16 cellular contexts compared by ENCODE assay signal in the genomic region with DNA sequence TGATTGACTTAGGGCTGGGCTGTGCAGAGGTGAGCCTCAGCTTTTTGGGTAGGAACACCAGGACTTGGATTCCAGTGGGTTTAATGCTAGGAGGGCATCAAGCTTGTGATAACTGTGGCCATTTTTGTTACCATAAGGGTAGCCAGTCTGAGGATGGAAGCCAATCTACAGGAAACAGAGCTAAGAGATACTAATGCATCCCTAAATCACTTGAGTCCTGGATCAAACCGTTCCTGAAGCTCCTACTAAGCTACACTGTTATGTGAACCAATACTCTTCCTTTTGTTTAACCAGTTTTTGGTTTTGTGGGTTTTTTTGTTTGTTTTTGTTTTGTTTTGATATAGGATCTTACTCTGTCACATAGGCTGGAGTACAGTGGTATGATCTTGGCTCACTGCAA. TPM values are rescaled to one million over a fixed set of nuclear protein-coding genes. Genes with fewer than 3 reads are reported as not detected.
DNase-seq lines count a peak whose midpoint lies in the region; ATAC-seq and TF ChIP-seq lines count a peak whose summit lies in the region.
"Had no signal": no experiment of that assay in that cellular context is flagged by ENCODE, and none has a peak within 500 bp of the region (broad histone marks: within the 10 kb centered on the region; RNA-seq: fewer than 3 reads in every experiment).

No MANE protein-coding gene starts in this region.

- ATAC-seq in activated B cell treated with CpG ODN at 0.5 μM for 24 hours (ENCODE audit: low read depth): no peak
- ATAC-seq in stimulated activated memory B cell treated with anti-CD40 and anti-IgM and Interleukin-4, amounts not matched to agents 10 μg/mL and 1 μg/mL and 100 μg/mL, for 72 hours: no peak
- ATAC-seq in HG03378 (IDR thresholded peaks at IDR 0.05; ENCODE audit: unreplicated experiment): no peak
- ATAC-seq in GM18870 (IDR thresholded peaks at IDR 0.05; ENCODE audit: unreplicated experiment): no peak
- ATAC-seq: A549 had no signal

- intact Hi-C loops in OCI-LY7 (cut with micrococcal nuclease; ENCODE audit: unreplicated experiment): no loop called here
- intact Hi-C loops in activated B cell treated with CpG ODN at 0.5 μM for 24 hours (cut with micrococcal nuclease): no loop called here
- intact Hi-C loops in activated T-helper 1 cell treated with anti-CD3 and anti-CD28 coated beads, Interleukin-12 subunit alpha, Interleukin-12 subunit beta, Interleukin-2, Interleukin-4 antibody, amounts not matched to agents 30 ng/mL and 10 ng/mL and 1 ng/mL, durations not matched to agents 14 hours and 24 hours and 36 hours (cut with micrococcal nuclease): no loop called here

- BruUV-seq in OCI-LY7 (replicated peaks; lab: Mats Ljungman, UMichigan): no TSS peak

- no peaks in the 10 kb centered on the region for H3K9me3 ChIP-seq in DOHH2 (ENCODE audit: control insufficient read depth, insufficient read depth, low read length)
- no peaks in the 10 kb centered on the region for H3K9me3 ChIP-seq in OCI-LY7 (ENCODE audit: low read length)
- H3K9me3 ChIP-seq: A549, BE2C, Caco-2 had no signal

- CTCF ChIA-PET in OCI-LY7 (lab: Charles Lee; ENCODE audit: unreplicated experiment) (interaction anchor here (0.6 kb wide), 1 partner anchor 23 kb away, joined by 3 read pairs; no protein-coding TSS in a partner anchor), activated B cell treated with CpG ODN at 0.5 μM for 24 hours (lab: Charles Lee) (no interaction called here)

- H3K27me3 ChIP-seq in DOHH2 (ENCODE audit: control insufficient read depth, low read length): no peaks in the 10 kb centered on the region
- H3K27me3 ChIP-seq: BE2C had no signal

- H2AFZ ChIP-seq in OCI-LY7 (ENCODE audit: low read length): no peak overlapping the region
- H2AFZ ChIP-seq: GM23248 had no signal

- H3K4me1 ChIP-seq in DOHH2 (ENCODE audit: control insufficient read depth, low read length) (peaks cover 48% of the 10 kb centered on the region), OCI-LY7 (ENCODE audit: insufficient read depth, low read length, poor library complexity, severe bottlenecking) (peaks cover 33% of the 10 kb centered on the region)
- H3K4me1 ChIP-seq: BE2C had no signal

- no peaks in the 10 kb centered on the region for H3K9me3 Mint-ChIP-seq in activated B cell treated with CpG ODN at 0.5 μM for 24 hours
- H3K9me3 Mint-ChIP-seq in stimulated activated memory B cell treated with anti-CD40 and anti-IgM and Interleukin-4, amounts not matched to agents 10 μg/mL and 1 μg/mL and 100 μg/mL, for 72 hours: no peaks in the 10 kb centered on the region
- no peaks in the 10 kb centered on the region for H3K9me3 Mint-ChIP-seq in activated T-helper 1 cell treated with anti-CD3 and anti-CD28 coated beads, Interleukin-12 subunit alpha, Interleukin-12 subunit beta, Interleukin-2, Interleukin-4 antibody, amounts not matched to agents 30 ng/mL and 10 ng/mL and 1 ng/mL, durations not matched to agents 14 hours and 24 hours and 36 hours
- H3K9me3 Mint-ChIP-seq: CD8-positive, alpha-beta memory T cell had no signal

- H3K9me2 ChIP-seq in DOHH2 (replicated peaks; ENCODE audit: control insufficient read depth, low read length): no peaks in the 10 kb centered on the region
- H3K9me2 ChIP-seq in OCI-LY7 (ENCODE audit: insufficient read depth, low read length): no peaks in the 10 kb centered on the region

- no peak for DNase-seq in OCI-LY7 (ENCODE audit: low spot score)
- DNase-seq in activated B cell treated with CpG ODN at 0.5 μM for 24 hours: no peak
- DNase-seq in activated T-helper 1 cell treated with anti-CD3 and anti-CD28 coated beads, Interleukin-12 subunit alpha, Interleukin-12 subunit beta, Interleukin-2, Interleukin-4 antibody, amounts not matched to agents 30 ng/mL and 10 ng/mL and 1 ng/mL, durations not matched to agents 14 hours and 24 hours and 36 hours (ENCODE audit: low spot score): no peak
- DNase-seq: BE2C; Caco-2; CD8-positive, alpha-beta memory T cell; DND-41; GF-D8; GM23248; KG1 had no signal

- peak overlapping the region; percentile 50 for H3K27ac Mint-ChIP-seq in activated B cell treated with CpG ODN at 0.5 μM for 24 hours
- H3K27ac Mint-ChIP-seq in stimulated activated memory B cell treated with anti-CD40 and anti-IgM and Interleukin-4, amounts not matched to agents 10 μg/mL and 1 μg/mL and 100 μg/mL, for 72 hours: peak overlapping the region; percentile 62
- no peak overlapping the region for H3K27ac Mint-ChIP-seq in activated T-helper 1 cell treated with anti-CD3 and anti-CD28 coated beads, Interleukin-12 subunit alpha, Interleukin-12 subunit beta, Interleukin-2, Interleukin-4 antibody, amounts not matched to agents 30 ng/mL and 10 ng/mL and 1 ng/mL, durations not matched to agents 14 hours and 24 hours and 36 hours
- H3K27ac Mint-ChIP-seq: CD8-positive, alpha-beta memory T cell had no signal

- peak overlapping the region; percentile 95 for H3K27ac ChIP-seq in DOHH2 (ENCODE audit: low read depth, low read length)
- peak overlapping the region; percentile 85 for H3K27ac ChIP-seq in OCI-LY7 (ENCODE audit: low read depth, low read length, poor library complexity, severe bottlenecking)
- H3K27ac ChIP-seq: A549, GM23248, HL-60 had no signal

- peaks cover 18% of the 10 kb centered on the region for H3K36me3 Mint-ChIP-seq in activated B cell treated with CpG ODN at 0.5 μM for 24 hours (ENCODE audit: low read depth)
- peaks cover 6% of the 10 kb centered on the region for H3K36me3 Mint-ChIP-seq in stimulated activated memory B cell treated with anti-CD40 and anti-IgM and Interleukin-4, amounts not matched to agents 10 μg/mL and 1 μg/mL and 100 μg/mL, for 72 hours
- H3K36me3 Mint-ChIP-seq in activated T-helper 1 cell treated with anti-CD3 and anti-CD28 coated beads, Interleukin-12 subunit alpha, Interleukin-12 subunit beta, Interleukin-2, Interleukin-4 antibody, amounts not matched to agents 30 ng/mL and 10 ng/mL and 1 ng/mL, durations not matched to agents 14 hours and 24 hours and 36 hours (ENCODE audit: low read depth): peaks cover 5% of the 10 kb centered on the region

- H3K4me2 ChIP-seq in DOHH2 (ENCODE audit: low read length): peak overlapping the region; percentile 79
- 0 out of 2 replicates have a peak overlapping the region, but pooled peaks have one; percentile 71 for H3K4me2 ChIP-seq in OCI-LY7 (ENCODE audit: low read length)
- H3K4me2 ChIP-seq: A549 had no signal

- H3K27me3 Mint-ChIP-seq in activated B cell treated with CpG ODN at 0.5 μM for 24 hours: no peaks in the 10 kb centered on the region
- H3K27me3 Mint-ChIP-seq in stimulated activated memory B cell treated with anti-CD40 and anti-IgM and Interleukin-4, amounts not matched to agents 10 μg/mL and 1 μg/mL and 100 μg/mL, for 72 hours: no peaks in the 10 kb centered on the region
- no peaks in the 10 kb centered on the region for H3K27me3 Mint-ChIP-seq in activated T-helper 1 cell treated with anti-CD3 and anti-CD28 coated beads, Interleukin-12 subunit alpha, Interleukin-12 subunit beta, Interleukin-2, Interleukin-4 antibody, amounts not matched to agents 30 ng/mL and 10 ng/mL and 1 ng/mL, durations not matched to agents 14 hours and 24 hours and 36 hours (ENCODE audit: insufficient read depth)

- peaks cover 6% of the 10 kb centered on the region for H3K79me2 ChIP-seq in DOHH2 (ENCODE audit: control insufficient read depth, low read length)
- no peaks in the 10 kb centered on the region for H3K79me2 ChIP-seq in OCI-LY7 (ENCODE audit: insufficient read depth, low read depth, low read length)

- POLR2A ChIA-PET in OCI-LY7 (lab: Charles Lee) (interaction anchor here (0.7 to 1.2 kb wide), 5 partner anchors 13 to 105 kb away, joined by 3 read pairs; no protein-coding TSS in a partner anchor), activated B cell treated with CpG ODN at 0.5 μM for 24 hours (lab: Charles Lee) (interaction anchor here (0.6 to 3.6 kb wide), 4 partner anchors 8 to 66 kb away, joined by 3 to 19 read pairs (median 4); a partner anchor contains a TSS)

- no peak overlapping the region for H3K4me3 Mint-ChIP-seq in activated B cell treated with CpG ODN at 0.5 μM for 24 hours
- H3K4me3 Mint-ChIP-seq in stimulated activated memory B cell treated with anti-CD40 and anti-IgM and Interleukin-4, amounts not matched to agents 10 μg/mL and 1 μg/mL and 100 μg/mL, for 72 hours: no peak overlapping the region
- H3K4me3 Mint-ChIP-seq in activated T-helper 1 cell treated with anti-CD3 and anti-CD28 coated beads, Interleukin-12 subunit alpha, Interleukin-12 subunit beta, Interleukin-2, Interleukin-4 antibody, amounts not matched to agents 30 ng/mL and 10 ng/mL and 1 ng/mL, durations not matched to agents 14 hours and 24 hours and 36 hours: no peak overlapping the region
- H3K4me3 Mint-ChIP-seq: CD8-positive, alpha-beta memory T cell had no signal

- peaks cover 18% of the 10 kb centered on the region for H3F3A ChIP-seq in DOHH2 (ENCODE audit: control insufficient read depth, insufficient read depth)

- no peaks in the 10 kb centered on the region for H4K20me1 ChIP-seq in DOHH2 (ENCODE audit: control insufficient read depth, insufficient read depth, low read depth, low read length)
- H4K20me1 ChIP-seq in OCI-LY7 (ENCODE audit: insufficient read depth, low read length): no peaks in the 10 kb centered on the region

- H3K4me3 ChIP-seq in DOHH2 (ENCODE audit: low read length) (no peak overlapping the region; the same call in 1 of the 2 replicates), OCI-LY7 (ENCODE audit: low read depth, low read length, poor library complexity, severe bottlenecking) (no peak overlapping the region)
- H3K4me3 ChIP-seq: A549, GM23248 had no signal

- TF ChIP-seq CTCF in DOHH2 (IDR thresholded peaks at IDR 0.05; ENCODE audit: low read depth, low read length, poor library complexity, severe bottlenecking) (no peak), OCI-LY7 (conservative IDR thresholded peaks at IDR 0.05; ENCODE audit: low read length) (no peak), activated B cell treated with CpG ODN at 0.5 μM for 24 hours (IDR thresholded peaks at IDR 0.05) (no peak)

- H3K36me3 ChIP-seq in DOHH2 (ENCODE audit: control insufficient read depth, low read length): peaks cover 13% of the 10 kb centered on the region
- peaks cover 18% of the 10 kb centered on the region for H3K36me3 ChIP-seq in OCI-LY7 (ENCODE audit: insufficient read depth, low read length)
- H3K36me3 ChIP-seq: BE2C had no signal

- H3K4me1 Mint-ChIP-seq in activated B cell treated with CpG ODN at 0.5 μM for 24 hours: peaks cover 16% of the 10 kb centered on the region
- H3K4me1 Mint-ChIP-seq in stimulated activated memory B cell treated with anti-CD40 and anti-IgM and Interleukin-4, amounts not matched to agents 10 μg/mL and 1 μg/mL and 100 μg/mL, for 72 hours: peaks cover 9% of the 10 kb centered on the region
- H3K4me1 Mint-ChIP-seq in activated T-helper 1 cell treated with anti-CD3 and anti-CD28 coated beads, Interleukin-12 subunit alpha, Interleukin-12 subunit beta, Interleukin-2, Interleukin-4 antibody, amounts not matched to agents 30 ng/mL and 10 ng/mL and 1 ng/mL, durations not matched to agents 14 hours and 24 hours and 36 hours (ENCODE audit: low read depth): peaks cover 8% of the 10 kb centered on the region

RNA-seq across cellular contexts. Expression of a gene that starts 12.2 kb away (rescaled TPM):
- total RNA-seq in OCI-LY7 (2014; rRNA removed; shearing (Covaris generic)): 42.3 and 48.3 TPM in 2 replicates
- total RNA-seq in OCI-LY7 (2022): 43.7 and 47.2 TPM in 2 replicates
- total RNA-seq in activated B cell treated with CpG ODN at 0.5 μM for 24 hours: 34.8 and 37.4 TPM in 2 replicates
- 38.2 and 39.1 TPM in 2 replicates for total RNA-seq in activated T-helper 1 cell treated with anti-CD3 and anti-CD28 coated beads, Interleukin-12 subunit alpha, Interleukin-12 subunit beta, Interleukin-2, Interleukin-4 antibody, amounts not matched to agents 30 ng/mL and 10 ng/mL and 1 ng/mL, durations not matched to agents 14 hours and 24 hours and 36 hours

RNA-seq across cellular contexts. Expression of a gene that starts 20.5 kb away (rescaled TPM):
- 9.4 and 11.3 TPM in 2 replicates for total RNA-seq in OCI-LY7 (2014; rRNA removed; shearing (Covaris generic))
- total RNA-seq in OCI-LY7 (2022) (9.7 and 11.7 TPM in 2 replicates), activated B cell treated with CpG ODN at 0.5 μM for 24 hours (15.7 and 18.6 TPM in 2 replicates)
- 32.3 and 37.8 TPM in 2 replicates for total RNA-seq in activated T-helper 1 cell treated with anti-CD3 and anti-CD28 coated beads, Interleukin-12 subunit alpha, Interleukin-12 subunit beta, Interleukin-2, Interleukin-4 antibody, amounts not matched to agents 30 ng/mL and 10 ng/mL and 1 ng/mL, durations not matched to agents 14 hours and 24 hours and 36 hours

RNA-seq across cellular contexts. Expression of a gene that starts 55.3 kb away (rescaled TPM):
- not detected in 2 replicates for total RNA-seq in OCI-LY7 (2014; rRNA removed; shearing (Covaris generic))
- not detected in 2 replicates for total RNA-seq in OCI-LY7 (2022)
- total RNA-seq in activated B cell treated with CpG ODN at 0.5 μM for 24 hours: not detected in 2 replicates
- total RNA-seq in activated T-helper 1 cell treated with anti-CD3 and anti-CD28 coated beads, Interleukin-12 subunit alpha, Interleukin-12 subunit beta, Interleukin-2, Interleukin-4 antibody, amounts not matched to agents 30 ng/mL and 10 ng/mL and 1 ng/mL, durations not matched to agents 14 hours and 24 hours and 36 hours: not detected in 2 replicates
- total RNA-seq: CD8-positive, alpha-beta memory T cell; GM23248 had no signal
